In the genomic region with DNA sequence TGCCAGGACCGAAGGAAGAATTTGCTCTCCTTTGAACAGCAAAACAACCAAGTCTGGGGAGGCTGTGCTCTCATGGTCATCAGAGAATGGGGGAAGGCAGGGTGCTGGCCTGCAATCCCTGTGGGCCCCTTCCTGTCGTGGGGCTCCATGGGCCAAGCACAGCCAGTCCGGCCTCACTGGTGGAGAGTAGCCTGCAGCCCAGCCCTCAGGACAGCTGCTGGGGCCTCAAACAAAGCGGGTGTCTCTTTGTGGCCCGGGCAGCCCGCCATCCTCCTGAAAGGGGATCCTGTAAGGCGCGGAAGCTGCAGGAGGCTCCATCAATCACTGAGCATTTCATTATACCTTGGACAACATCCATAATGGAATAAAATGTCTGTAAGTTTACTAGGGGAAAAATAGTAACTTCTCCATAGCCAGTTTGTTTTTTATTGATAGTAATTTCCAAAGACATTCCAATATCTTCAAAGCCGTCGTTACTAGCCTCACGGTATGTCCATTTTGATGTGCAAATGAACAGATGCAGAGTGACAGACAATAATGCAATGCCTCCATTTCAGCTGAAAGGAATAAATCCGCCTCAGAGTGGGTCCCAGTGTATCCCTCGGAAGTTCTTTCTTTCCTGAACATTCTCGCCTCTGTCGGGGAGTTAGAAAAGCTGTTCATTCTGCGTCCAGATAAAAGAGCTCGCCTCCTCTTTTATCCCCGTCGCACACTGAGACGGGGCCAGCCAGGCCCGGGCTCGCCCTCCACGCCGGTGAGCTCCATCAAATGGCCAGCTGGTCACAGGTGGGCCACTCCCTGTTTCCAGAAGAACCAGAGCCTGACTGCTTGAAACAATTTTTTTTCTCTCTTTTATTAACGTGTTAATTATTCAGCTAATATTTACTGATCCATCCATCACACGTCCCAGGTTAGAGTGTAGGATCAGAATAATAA, we compare ENCODE assay signal across 18 cellular contexts. TPM values are rescaled to one million over a fixed set of nuclear protein-coding genes. Genes with fewer than 3 reads are reported as not detected.
DNase-seq lines count a peak whose midpoint lies in the region; ATAC-seq and TF ChIP-seq lines count a peak whose summit lies in the region.
"Had no signal": no experiment of that assay in that cellular context is flagged by ENCODE, and none has a peak within 500 bp of the region (broad histone marks: within the 10 kb centered on the region; RNA-seq: fewer than 3 reads in every experiment).

No MANE protein-coding gene starts in this region.

- no peak for DNase-seq in WTC11 (ENCODE audit: low spot score)
- peak; percentile 80 to 91 for DNase-seq in psoas muscle
- no peak for DNase-seq in GM03348 (ENCODE audit: low spot score)
- DNase-seq in upper lobe of left lung = no peak
- DNase-seq: activated naive CD8-positive, alpha-beta T cell treated with anti-CD3 and anti-CD28 coated beads, Interleukin-2, amount 50 U/mL, for 24 hours; activated T-cell treated with anti-CD3 and anti-CD28 coated beads, Interleukin-2, amount 50 U/mL, for 24 hours; HFFc6; NCI-H1048; NCI-H510A; stimulated activated CD4-positive, alpha-beta T cell treated with anti-CD3 and anti-CD28 coated beads, Interleukin-15, amount 100 ng/mL, for 24 hours had no signal

- TF ChIP-seq POLR2A in upper lobe of left lung (IDR thresholded peaks at IDR 0.05) = no peak

- no peak for TF ChIP-seq EP300 in upper lobe of left lung (IDR thresholded peaks at IDR 0.05)

- H3K36me3 ChIP-seq in HUES48 (ENCODE audit: control insufficient read depth, insufficient read depth, low read length) = peaks cover 17% of the 10 kb centered on the region
- H3K36me3 ChIP-seq in iPS-20b (ENCODE audit: insufficient read depth, low read depth, low read length) = peaks cover 39% of the 10 kb centered on the region
- no peaks in the 10 kb centered on the region for H3K36me3 ChIP-seq in psoas muscle (ENCODE audit: insufficient read depth in 1 of 2, low read depth in 1 of 2)
- no peaks in the 10 kb centered on the region for H3K36me3 ChIP-seq in upper lobe of left lung

- 31 to 45% (median 34%) methylated on average over 26 of the region's 26 CpGs for WGBS in psoas muscle, 3 donors
- 80 to 83% methylated on average over 26 of the region's 26 CpGs for WGBS in upper lobe of left lung, 2 donors

- H3K27ac ChIP-seq in HUES48 (ENCODE audit: low read depth, low read length) (peak overlapping the region; percentile 40), iPS-20b (ENCODE audit: low read length) (peak overlapping the region; percentile 43), psoas muscle (peak overlapping the region; percentile 58), upper lobe of left lung (no peak overlapping the region)
- H3K27ac ChIP-seq: coronary artery, parathyroid adenoma had no signal

- H3K36me3 Mint-ChIP-seq in WTC11 = peaks cover 11% of the 10 kb centered on the region
- H3K36me3 Mint-ChIP-seq: IgD-negative memory B cell had no signal

- peak overlapping the region; percentile 68 for H3K27ac Mint-ChIP-seq in WTC11
- H3K27ac Mint-ChIP-seq: activated naive CD8-positive, alpha-beta T cell treated with anti-CD3 and anti-CD28 coated beads, Interleukin-2, amount 50 U/mL, for 24 hours; activated T-cell treated with anti-CD3 and anti-CD28 coated beads, Interleukin-2, amount 50 U/mL, for 24 hours; HFFc6 had no signal

- intact Hi-C loops in psoas muscle (cut with DNase I) = no loop called here

- H3K4me1 ChIP-seq in HUES48 (ENCODE audit: control insufficient read depth, insufficient read depth, low read length) = peaks cover 4% of the 10 kb centered on the region
- H3K4me1 ChIP-seq in iPS-20b (ENCODE audit: insufficient read depth, low read length) = peaks cover 11% of the 10 kb centered on the region; the same call in 1 of the 2 replicates
- peaks cover 50% of the 10 kb centered on the region for H3K4me1 ChIP-seq in psoas muscle
- H3K4me1 ChIP-seq in upper lobe of left lung = no peaks in the 10 kb centered on the region
- H3K4me1 ChIP-seq: parathyroid adenoma had no signal

- TF ChIP-seq CTCF in WTC11 (IDR thresholded peaks at IDR 0.05) (no peak), psoas muscle (IDR thresholded peaks at IDR 0.05) (no peak), upper lobe of left lung (IDR thresholded peaks at IDR 0.05) (no peak)

- peaks cover 22% of the 10 kb centered on the region for H3K4me1 Mint-ChIP-seq in WTC11
- H3K4me1 Mint-ChIP-seq: activated naive CD8-positive, alpha-beta T cell treated with anti-CD3 and anti-CD28 coated beads, Interleukin-2, amount 50 U/mL, for 24 hours; IgD-negative memory B cell had no signal

- no peaks in the 10 kb centered on the region for H3K9me3 Mint-ChIP-seq in WTC11
- H3K9me3 Mint-ChIP-seq: activated naive CD8-positive, alpha-beta T cell treated with anti-CD3 and anti-CD28 coated beads, Interleukin-2, amount 50 U/mL, for 24 hours; activated T-cell treated with anti-CD3 and anti-CD28 coated beads, Interleukin-2, amount 50 U/mL, for 24 hours; HFFc6; IgD-negative memory B cell had no signal

- CTCF ChIA-PET in WTC11 (lab: Charles Lee) = interaction anchor here (1.0 kb wide), 1 partner anchor 291 kb away, joined by 3 read pairs; no protein-coding TSS in a partner anchor

- no peak overlapping the region for H3K4me3 Mint-ChIP-seq in WTC11
- H3K4me3 Mint-ChIP-seq: activated naive CD8-positive, alpha-beta T cell treated with anti-CD3 and anti-CD28 coated beads, Interleukin-2, amount 50 U/mL, for 24 hours; activated T-cell treated with anti-CD3 and anti-CD28 coated beads, Interleukin-2, amount 50 U/mL, for 24 hours; HFFc6; IgD-negative memory B cell had no signal

- H3K9me3 ChIP-seq in HUES48 (ENCODE audit: control insufficient read depth, insufficient read depth, low read length) = no peaks in the 10 kb centered on the region
- no peaks in the 10 kb centered on the region for H3K9me3 ChIP-seq in iPS-20b (ENCODE audit: insufficient read depth, low read depth, low read length)
- no peaks in the 10 kb centered on the region for H3K9me3 ChIP-seq in psoas muscle
- H3K9me3 ChIP-seq in upper lobe of left lung = no peaks in the 10 kb centered on the region

- no peak for ATAC-seq in WTC11
- ATAC-seq in psoas muscle = peak; percentile 94 to 98 (median 96)
- ATAC-seq in GM19035 (IDR thresholded peaks at IDR 0.05; ENCODE audit: unreplicated experiment) = no peak
- no peak for ATAC-seq in GM18511 (IDR thresholded peaks at IDR 0.05; ENCODE audit: unreplicated experiment)
- no peak for ATAC-seq in upper lobe of left lung (ENCODE audit: low FRiP score in 2 of 2)
- ATAC-seq: activated naive CD8-positive, alpha-beta T cell treated with anti-CD3 and anti-CD28 coated beads, Interleukin-2, amount 50 U/mL, for 24 hours had no signal

- no peaks in the 10 kb centered on the region for H3K27me3 Mint-ChIP-seq in WTC11 (ENCODE audit: low read depth)
- H3K27me3 Mint-ChIP-seq: activated naive CD8-positive, alpha-beta T cell treated with anti-CD3 and anti-CD28 coated beads, Interleukin-2, amount 50 U/mL, for 24 hours; activated T-cell treated with anti-CD3 and anti-CD28 coated beads, Interleukin-2, amount 50 U/mL, for 24 hours had no signal

- H3K9ac ChIP-seq in HUES48 (ENCODE audit: low read depth, low read length) (no peak overlapping the region), iPS-20b (ENCODE audit: low read depth, low read length) (peak overlapping the region; percentile 21; the same call in 1 of the 2 replicates)
- H3K9ac ChIP-seq: parathyroid adenoma had no signal

- no peak overlapping the region for H3K4me3 ChIP-seq in HUES48 (ENCODE audit: low read depth, low read length)
- no peak overlapping the region for H3K4me3 ChIP-seq in iPS-20b (ENCODE audit: low read length)
- H3K4me3 ChIP-seq in psoas muscle = no peak overlapping the region
- H3K4me3 ChIP-seq in upper lobe of left lung = no peak overlapping the region
- H3K4me3 ChIP-seq: coronary artery had no signal

- POLR2A ChIA-PET in WTC11 (lab: Charles Lee) = interaction anchor here (1.3 kb wide), 1 partner anchor 8 kb away, joined by 3 read pairs; no protein-coding TSS in a partner anchor

- no peaks in the 10 kb centered on the region for H3K27me3 ChIP-seq in HUES48 (ENCODE audit: control insufficient read depth, insufficient read depth, low read length)
- H3K27me3 ChIP-seq in iPS-20b (ENCODE audit: insufficient read depth, low read length) = no peaks in the 10 kb centered on the region
- H3K27me3 ChIP-seq in psoas muscle (ENCODE audit: insufficient read depth in 3 of 3, low read length in 2 of 3) = no peaks in the 10 kb centered on the region
- no peaks in the 10 kb centered on the region for H3K27me3 ChIP-seq in upper lobe of left lung

TF ChIP-seq in WTC11, 78 proteins besides CTCF, POLR2A, EP300 and RAD21 (continues in another document):
- TF ChIP-seq, protein P1, sequence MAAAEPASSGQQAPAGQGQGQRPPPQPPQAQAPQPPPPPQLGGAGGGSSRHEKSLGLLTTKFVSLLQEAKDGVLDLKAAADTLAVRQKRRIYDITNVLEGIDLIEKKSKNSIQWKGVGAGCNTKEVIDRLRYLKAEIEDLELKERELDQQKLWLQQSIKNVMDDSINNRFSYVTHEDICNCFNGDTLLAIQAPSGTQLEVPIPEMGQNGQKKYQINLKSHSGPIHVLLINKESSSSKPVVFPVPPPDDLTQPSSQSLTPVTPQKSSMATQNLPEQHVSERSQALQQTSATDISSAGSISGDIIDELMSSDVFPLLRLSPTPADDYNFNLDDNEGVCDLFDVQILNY (CRISPR knock-in tag; IDR thresholded peaks at IDR 0.05) = no peak
- TF ChIP-seq, protein P2, sequence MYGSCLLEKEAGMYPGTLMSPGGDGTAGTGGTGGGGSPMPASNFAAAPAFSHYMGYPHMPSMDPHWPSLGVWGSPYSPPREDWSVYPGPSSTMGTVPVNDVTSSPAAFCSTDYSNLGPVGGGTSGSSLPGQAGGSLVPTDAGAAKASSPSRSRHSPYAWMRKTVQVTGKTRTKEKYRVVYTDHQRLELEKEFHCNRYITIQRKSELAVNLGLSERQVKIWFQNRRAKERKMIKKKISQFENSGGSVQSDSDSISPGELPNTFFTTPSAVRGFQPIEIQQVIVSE (CRISPR knock-in tag; IDR thresholded peaks at IDR 0.05; ENCODE audit: borderline replicate concordance) = no peak
- no peak for TF ChIP-seq FOXP1 (CRISPR knock-in tag; IDR thresholded peaks at IDR 0.05; ENCODE audit: borderline replicate concordance)
- TF ChIP-seq NR3C1 (CRISPR knock-in tag; conservative IDR thresholded peaks at IDR 0.05; ENCODE audit: low read depth) = no peak
- no peak for TF ChIP-seq ZNF423 (CRISPR knock-in tag; IDR thresholded peaks at IDR 0.05)
- no peak for TF ChIP-seq NFATC4 (CRISPR knock-in tag; IDR thresholded peaks at IDR 0.05)
- TF ChIP-seq TEAD4 (CRISPR knock-in tag; IDR thresholded peaks at IDR 0.05) = no peak
- no peak for TF ChIP-seq RELA (CRISPR knock-in tag; IDR thresholded peaks at IDR 0.05; ENCODE audit: borderline replicate concordance)
- TF ChIP-seq, protein P3, sequence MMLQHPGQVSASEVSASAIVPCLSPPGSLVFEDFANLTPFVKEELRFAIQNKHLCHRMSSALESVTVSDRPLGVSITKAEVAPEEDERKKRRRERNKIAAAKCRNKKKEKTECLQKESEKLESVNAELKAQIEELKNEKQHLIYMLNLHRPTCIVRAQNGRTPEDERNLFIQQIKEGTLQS (CRISPR knock-in tag; conservative IDR thresholded peaks at IDR 0.05) = no peak

RNA-seq across cellular contexts. Expression of a gene that starts 14.3 kb away (rescaled TPM):
- 57.5 to 80.2 TPM (median 71.9 TPM) in 3 replicates for total RNA-seq in WTC11 (2021)
- total RNA-seq in psoas muscle = 10 to 100 TPM in 3 of 4 donors, 1 to 10 TPM in 1; 5.2 to 17.5 (median 11.5) TPM
- 1 to 10 TPM; 4.1 to 7.1 (median 6.2) TPM for polyA plus RNA-seq in psoas muscle
- total RNA-seq in upper lobe of left lung = 10 to 100 TPM in 1 of 6 donors, 1 to 10 TPM in 5; 1.0 to 17.5 (median 3.8) TPM
- total RNA-seq: HFFc6 had no signal
- polyA plus RNA-seq: IgD-negative memory B cell, keratinocyte had no signal

Comparison
In these comparisons a context has a peak if more than half of its experiments do, and no peak if none do; other contexts are left out.
1. H3K27ac ChIP-seq: peak in HUES48 (single experiment), iPS-20b (single experiment) and psoas muscle (single experiment); none in upper lobe of left lung (0 of 4).
2. ATAC-seq: peak in psoas muscle (4 of 4); none in WTC11 (single experiment), GM19035 (single experiment), GM18511 (single experiment) and upper lobe of left lung (0 of 2).
3. DNase-seq: peak in psoas muscle (2 of 2); none in WTC11 (single experiment), GM03348 (single experiment) and upper lobe of left lung (0 of 2).